In genomic region chr5:171630047-171630669, GRCh38 we compare ENCODE assay signal across 8 cellular contexts.
DNase-seq lines count a peak whose midpoint lies in the region; ATAC-seq and TF ChIP-seq lines count a peak whose summit lies in the region.

No MANE protein-coding gene starts in this region.

- H3K27me3 ChIP-seq in endodermal cell (ENCODE audit: control insufficient read depth, insufficient read depth, low read length, poor library complexity, severe bottlenecking): peaks cover 10% of the 10 kb centered on the region

- H3K4me3 ChIP-seq in endodermal cell (ENCODE audit: low read length): no peak overlapping the region

- 16 to 17% methylated on average over 23 to 32 of the region's 32 CpGs for WGBS in endodermal cell (ENCODE audit: insufficient coverage in 1 of 2, insufficient read length in 1 of 2), 2 experiments

- DNase-seq in NOMO-1 treated with DMSO at 0.1 percent for 48 hours (lab: John Stamatoyannopoulos, UW; ENCODE audit: unreplicated experiment) (peak; percentile 9), NOMO-1 treated with dmso at 0.1 percent for 144 hours (lab: John Stamatoyannopoulos, UW; ENCODE audit: unreplicated experiment) (no peak), NCI-H526 (lab: John Stamatoyannopoulos, UW) (peak; percentile 22 to 67), endodermal cell (peak; percentile 92), myocyte (ENCODE audit: low read depth) (peak; percentile 30), substantia nigra (lab: John Stamatoyannopoulos, UW) (no peak), SKM-1 (lab: John Stamatoyannopoulos, UW; ENCODE audit: unreplicated experiment) (no peak)

- H3K4me3 Mint-ChIP-seq in endodermal cell: peak overlapping the region; percentile 37

- H3K9me3 ChIP-seq in endodermal cell (ENCODE audit: control insufficient read depth, low read length): no peaks in the 10 kb centered on the region

- no peak overlapping the region for H3K27ac Mint-ChIP-seq in endodermal cell

- TF ChIP-seq CTCF in endodermal cell (conservative IDR thresholded peaks at IDR 0.05): peak; percentile 79

- H3K27ac ChIP-seq in endodermal cell (ENCODE audit: low read depth, low read length) (no peak overlapping the region), substantia nigra (ENCODE audit: low read depth, low read length, poor library complexity, severe bottlenecking) (no peak overlapping the region)

- no peaks in the 10 kb centered on the region for H3K4me1 ChIP-seq in endodermal cell (ENCODE audit: control insufficient read depth, insufficient read depth, low read length)

- H3K4me1 Mint-ChIP-seq in endodermal cell: peaks cover 2% of the 10 kb centered on the region

- no peak overlapping the region for H3K9ac ChIP-seq in endodermal cell (ENCODE audit: extremely low read depth, low read length, poor library complexity, severe bottlenecking)

- no peak for ATAC-seq in HG02763 (IDR thresholded peaks at IDR 0.05; ENCODE audit: unreplicated experiment)

- H3K27me3 Mint-ChIP-seq in endodermal cell (ENCODE audit: insufficient read depth): peaks cover 47% of the 10 kb centered on the region

- H3K9me3 Mint-ChIP-seq in endodermal cell: peaks cover 5% of the 10 kb centered on the region

- no peaks in the 10 kb centered on the region for H3K36me3 ChIP-seq in endodermal cell (ENCODE audit: control insufficient read depth, insufficient read depth, low read length)

- no peaks in the 10 kb centered on the region for H3K36me3 Mint-ChIP-seq in endodermal cell (ENCODE audit: low read depth)

Comparison
In these comparisons a context has a peak if more than half of its experiments do, and no peak if none do; other contexts are left out.
1. DNase-seq: peak in NOMO-1 treated with DMSO at 0.1 percent for 48 hours (single experiment), NCI-H526 (2 of 2), endodermal cell (single experiment) and myocyte (single experiment); none in NOMO-1 treated with dmso at 0.1 percent for 144 hours (single experiment), substantia nigra (0 of 49) and SKM-1 (single experiment).